Comparison of ENCODE assay signal across 12 cellular contexts in genomic region chr11:130527648-130528300, GRCh38.
A peak's percentile ranks its signal among the peaks of the same experiment; 100 is the strongest.
DNase-seq lines count a peak whose midpoint lies in the region; ATAC-seq and TF ChIP-seq lines count a peak whose summit lies in the region.
"Had no signal": no experiment of that assay in that cellular context is flagged by ENCODE, and none has a peak within 500 bp of the region (broad histone marks: within the 10 kb centered on the region; RNA-seq: fewer than 3 reads in every experiment).

No MANE protein-coding gene starts in this region.

- no peak for TF ChIP-seq CTCF in coronary artery (IDR thresholded peaks at IDR 0.05)

- H3K4me3 ChIP-seq in coronary artery, result no peak overlapping the region
- H3K4me3 ChIP-seq: esophagus squamous epithelium had no signal

- DNase-seq in A172 (ENCODE audit: low spot score) (peak; percentile 49), MV-4-11 (lab: John Stamatoyannopoulos, UW) (peak; percentile 88), coronary artery (ENCODE audit: low spot score) (peak; percentile 74), kidney tubule cell (ENCODE audit: low spot score) (peak; percentile 66), mesenteric fat pad (ENCODE audit: low spot score) (no peak)
- DNase-seq in activated CD8-positive, alpha-beta memory T cell treated with anti-CD3 and anti-CD28 coated beads, Interleukin-2, amount 50 U/mL, for 48 hours, result no peak
- DNase-seq: esophagus squamous epithelium, GOT3, NCI-H2081 treated with DMSO at 0.1 percent for 48 hours, T1000 had no signal

- H3K27ac ChIP-seq in coronary artery, result peak overlapping the region in 1 of 2 donors; percentile 3
- H3K27ac ChIP-seq: esophagus squamous epithelium had no signal

- ATAC-seq in HG02938 (IDR thresholded peaks at IDR 0.05; ENCODE audit: unreplicated experiment), result no peak
- no peak for ATAC-seq in GM18502 (IDR thresholded peaks at IDR 0.05; ENCODE audit: poor library complexity, unreplicated experiment)

Comparison
In these comparisons a context has a peak if more than half of its experiments do, and no peak if none do; other contexts are left out.
1. DNase-seq: peak in A172 (single experiment), MV-4-11 (single experiment), coronary artery (single experiment) and kidney tubule cell (single experiment); none in mesenteric fat pad (single experiment) and activated CD8-positive, alpha-beta memory T cell treated with anti-CD3 and anti-CD28 coated beads, Interleukin-2, amount 50 U/mL, for 48 hours (single experiment).